Comparison of ENCODE assay signal across 24 cellular contexts in genomic region chr18:53101719-53102118, GRCh38.
"Had no signal": no experiment of that assay in that cellular context is flagged by ENCODE, and none has a peak within 500 bp of the region (broad histone marks: within the 10 kb centered on the region; RNA-seq: fewer than 3 reads in every experiment).

No MANE protein-coding gene starts in this region.

- DNase-seq: IMR-90; Karpas-422; KG1; MG63; NCI-H1092; NCI-H1105 treated with DMSO at 0.1 percent for 48 hours; NCI-H1417 treated with DMSO at 0.1 percent for 48 hours; NCI-H146; NCI-H187; NCI-H2029; NCI-H2081 treated with DMSO at 0.1 percent for 48 hours; NCI-H345; NCI-H446 treated with DMSO at 0.1 percent for 48 hours; NCI-H510A treated with DMSO at 0.1 percent for 48 hours; NCI-H526; NCI-H748 treated with DMSO at 0.1 percent for 48 hours; NK-92 treated with Interleukin-12 subunit alpha and Interleukin-12 subunit beta, amount 100 ng/mL, for 24 hours; PC-3; Peyer's patch; SHP77 treated with DMSO at 0.1 percent for 48 hours; SJCRH30; T-helper 1 cell had no signal

- ATAC-seq: PC-3, Right ventricle myocardium inferior, SK-N-SH treated with all-trans-retinoic acid at 6 μM for 48 hours had no signal
